ENCODE assay signal across 10 cellular contexts in the genomic region with DNA sequence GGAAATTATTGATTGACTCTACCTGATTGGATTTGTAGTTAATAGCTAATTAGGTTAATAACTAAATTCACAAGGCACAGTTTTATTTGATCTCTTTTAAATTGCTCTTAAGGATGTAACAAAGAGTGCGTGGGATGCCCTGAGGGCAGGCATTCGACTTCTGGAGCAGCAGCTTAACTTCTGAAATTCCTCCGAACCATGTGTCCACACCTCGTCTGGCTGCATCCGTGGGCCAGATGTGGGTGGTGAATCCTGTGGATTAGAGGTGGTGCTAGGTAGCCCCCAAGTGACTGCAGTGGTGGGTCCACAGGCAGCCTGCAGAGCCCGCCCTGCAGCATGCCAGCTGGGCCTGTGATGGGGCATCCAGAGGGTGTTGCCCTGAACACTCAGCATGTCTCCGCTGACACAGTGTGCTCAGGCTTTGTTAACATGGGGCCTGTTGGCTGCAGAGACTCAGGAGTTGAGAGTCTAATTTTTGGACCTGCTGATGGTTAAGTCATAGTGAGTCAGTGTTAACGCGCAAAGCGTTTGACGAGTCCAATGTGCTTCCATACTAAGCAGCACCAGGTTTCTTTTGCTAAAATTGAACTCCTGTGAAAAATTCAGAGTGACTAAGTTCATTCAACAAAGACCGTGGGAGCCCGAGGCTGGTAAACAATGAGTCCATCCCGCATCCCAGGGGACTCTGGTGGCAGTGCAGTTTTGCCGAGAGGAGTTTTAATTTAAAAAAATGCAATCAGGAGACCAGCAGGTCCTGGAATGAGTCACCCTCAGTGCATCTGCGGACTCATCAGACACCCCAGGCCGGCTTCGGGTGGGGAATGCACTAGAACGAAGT. TPM values are rescaled to one million over a fixed set of nuclear protein-coding genes. Genes with fewer than 3 reads are reported as not detected.
DNase-seq lines count a peak whose midpoint lies in the region; ATAC-seq and TF ChIP-seq lines count a peak whose summit lies in the region.
"Had no signal": no experiment of that assay in that cellular context is flagged by ENCODE, and none has a peak within 500 bp of the region (broad histone marks: within the 10 kb centered on the region; RNA-seq: fewer than 3 reads in every experiment).

No MANE protein-coding gene starts in this region.

- no peak overlapping the region for H3K9ac ChIP-seq in smooth muscle cell (ENCODE audit: low read depth)

- H3K36me3 ChIP-seq in smooth muscle cell (ENCODE audit: low read depth) (no peaks in the 10 kb centered on the region), thyroid gland (peaks cover 17 to 31% of the 10 kb centered on the region in 2 donors)

- TF ChIP-seq CTCF in smooth muscle cell (IDR thresholded peaks at IDR 0.05; ENCODE audit: borderline replicate concordance, insufficient read depth, poor library complexity, severe bottlenecking): no peak
- TF ChIP-seq CTCF in thyroid gland (IDR thresholded peaks at IDR 0.05): no peak

- intact Hi-C loops in thyroid gland (cut with DNase I): no loop called here

- H3K79me2 ChIP-seq in smooth muscle cell (ENCODE audit: low read depth): peaks cover 11% of the 10 kb centered on the region

- ATAC-seq in esophagus mucosa (peak; percentile 65), HG02970 (IDR thresholded peaks at IDR 0.05; ENCODE audit: low FRiP score, unreplicated experiment) (no peak)
- ATAC-seq: stimulated activated naive B cell treated with anti-CD40 and anti-IgM and Interleukin-4, amounts not matched to agents 10 μg/mL and 1 μg/mL and 100 μg/mL, for 72 hours had no signal

- WGBS in smooth muscle cell (ENCODE audit: low lambda C conversion rate): 72% methylated on average over 19 of the region's 19 CpGs
- WGBS in thyroid gland, 2 donors: 89 to 97% methylated on average over 18 of the region's 19 CpGs

- no peak overlapping the region for H3K4me2 ChIP-seq in smooth muscle cell

- H4K20me1 ChIP-seq in smooth muscle cell (ENCODE audit: low read depth): peaks cover 28% of the 10 kb centered on the region

- TF ChIP-seq POLR2A in thyroid gland (IDR thresholded peaks at IDR 0.05): no peak

- peaks cover 3% of the 10 kb centered on the region for H3K4me1 ChIP-seq in smooth muscle cell (ENCODE audit: low read depth)
- peaks cover 0 to 14% of the 10 kb centered on the region in 2 donors for H3K4me1 ChIP-seq in thyroid gland

- H3K4me3 ChIP-seq in smooth muscle cell (no peak overlapping the region), thyroid gland (replicated peaks in 1 of 3) (no peak overlapping the region)

- H3K27me3 ChIP-seq in smooth muscle cell (ENCODE audit: low read depth) (no peaks in the 10 kb centered on the region), thyroid gland (no peaks in the 10 kb centered on the region)

- H3K9me3 ChIP-seq in smooth muscle cell (replicated peaks; ENCODE audit: low read depth) (no peaks in the 10 kb centered on the region), thyroid gland (no peaks in the 10 kb centered on the region)

- peak overlapping the region; percentile 88 for H3K27ac ChIP-seq in smooth muscle cell (ENCODE audit: low read depth)
- no peak overlapping the region for H3K27ac ChIP-seq in thyroid gland

- DNase-seq in GM04504 (ENCODE audit: low read depth) (peak; percentile 90), RKO (ENCODE audit: low spot score) (peak; percentile 98), smooth muscle cell (lab: John Stamatoyannopoulos, UW; ENCODE audit: unreplicated experiment) (no peak), thyroid gland (no peak), NCI-H524 (lab: John Stamatoyannopoulos, UW) (no peak)
- no peak for DNase-seq in stimulated activated CD4-positive, alpha-beta T cell treated with anti-CD3 and anti-CD28 coated beads, Interleukin-2, amount 100 ng/mL, for 48 hours
- DNase-seq: cortex of kidney; stimulated activated naive B cell treated with anti-CD40 and anti-IgM and Interleukin-4, amounts not matched to agents 10 μg/mL and 1 μg/mL and 100 μg/mL, for 72 hours had no signal

- H3F3A ChIP-seq in smooth muscle cell (ENCODE audit: low read depth): peaks cover 24% of the 10 kb centered on the region

- H2AFZ ChIP-seq in smooth muscle cell (ENCODE audit: low read depth): no peak overlapping the region

RNA-seq across cellular contexts. Expression of gene NPB, which starts 3.8 kb away (rescaled TPM):
- total RNA-seq in esophagus mucosa (0.24 TPM), smooth muscle cell (7.9 TPM in 1 of 2 replicates, not detected in the other), thyroid gland (1 to 10 TPM in 1 of 4 donors, under 1 TPM in 2, not detected in 1; 0.33 to 1.1 (median 0.38) TPM)
- polyA plus RNA-seq in smooth muscle cell: 13.6 and 14.4 TPM in 2 replicates

RNA-seq across cellular contexts. Expression of gene ANAPC11, which starts 6.7 kb away (rescaled TPM):
- total RNA-seq in esophagus mucosa (113 TPM), smooth muscle cell (147 and 222 TPM in 2 replicates), thyroid gland (100 to 1,000 TPM in 3 of 4 donors, 10 to 100 TPM in 1; 88.8 to 202 (median 169) TPM)
- polyA plus RNA-seq in smooth muscle cell: 428 and 444 TPM in 2 replicates

RNA-seq across cellular contexts. Expression of gene ALYREF, which starts 6.9 kb away (rescaled TPM):
- 68.9 TPM for total RNA-seq in esophagus mucosa
- 58.9 and 75.9 TPM in 2 replicates for total RNA-seq in smooth muscle cell
- polyA plus RNA-seq in smooth muscle cell: 123 and 136 TPM in 2 replicates
- total RNA-seq in thyroid gland: 100 to 1,000 TPM in 1 of 4 donors, 10 to 100 TPM in 3; 55.5 to 106 (median 75.4) TPM

RNA-seq across cellular contexts. Expression of gene PCYT2, which starts 13.0 kb away (rescaled TPM):
- total RNA-seq in esophagus mucosa (36.7 TPM), smooth muscle cell (10.3 and 11.4 TPM in 2 replicates), thyroid gland (10 to 100 TPM; 30.4 to 36.5 (median 34.2) TPM)
- 27.9 and 50.6 TPM in 2 replicates for polyA plus RNA-seq in smooth muscle cell

RNA-seq across cellular contexts. Expression of gene SIRT7, which starts 19.7 kb away (rescaled TPM):
- total RNA-seq in esophagus mucosa (46.2 TPM), smooth muscle cell (9.5 and 19.9 TPM in 2 replicates), thyroid gland (10 to 100 TPM in 3 of 4 donors, 1 to 10 TPM in 1; 8.9 to 23.5 (median 15.8) TPM)
- polyA plus RNA-seq in smooth muscle cell: 10.1 and 27.9 TPM in 2 replicates

Comparison
In these comparisons a context has a peak if more than half of its experiments do, and no peak if none do; other contexts are left out.
1. DNase-seq: peak in GM04504 (single experiment) and RKO (single experiment); none in smooth muscle cell (single experiment), stimulated activated CD4-positive, alpha-beta T cell treated with anti-CD3 and anti-CD28 coated beads, Interleukin-2, amount 100 ng/mL, for 48 hours (0 of 2), thyroid gland (0 of 2) and NCI-H524 (0 of 2).